1 cellular context compared by ENCODE assay signal in the genomic region with DNA sequence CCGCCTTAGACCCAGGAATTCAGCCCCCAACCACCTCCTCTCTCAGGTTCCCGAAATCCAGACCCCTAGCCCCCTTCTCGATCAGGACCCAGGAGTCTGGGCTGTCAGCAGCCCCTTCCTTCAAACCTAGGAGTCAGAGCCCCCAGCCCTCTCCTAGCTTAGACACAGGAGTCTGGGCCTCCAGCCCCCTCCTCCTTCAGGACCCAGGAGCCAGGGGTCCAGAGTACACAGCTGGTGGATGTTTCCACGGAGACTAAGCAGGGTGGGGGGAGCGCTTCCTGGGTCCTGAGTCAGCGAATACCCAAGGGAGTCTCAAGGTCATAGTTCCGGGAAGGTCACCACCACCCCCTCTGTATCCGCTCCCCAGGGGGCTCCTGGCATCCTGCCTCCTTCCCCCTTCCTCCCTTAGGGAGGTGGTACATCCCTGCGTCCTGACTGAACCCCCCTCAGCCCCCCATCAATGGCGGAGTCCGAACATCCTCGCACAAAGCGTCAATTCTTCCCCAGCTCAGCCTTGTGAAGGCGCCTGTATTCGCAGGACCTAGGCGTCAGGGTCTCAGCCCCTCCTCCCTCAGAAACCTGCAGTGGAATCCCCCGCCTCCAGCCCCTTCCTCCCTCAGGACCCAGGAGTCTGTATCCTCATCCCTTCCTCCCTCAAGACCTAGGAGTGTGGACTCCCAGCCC.
TF ChIP-seq lines count a peak whose summit lies in the region.

No MANE protein-coding gene starts in this region.

TF ChIP-seq in GM23338, 12 proteins besides CTCF, POLR2A, EP300 and RAD21:
- TF ChIP-seq, protein P1, sequence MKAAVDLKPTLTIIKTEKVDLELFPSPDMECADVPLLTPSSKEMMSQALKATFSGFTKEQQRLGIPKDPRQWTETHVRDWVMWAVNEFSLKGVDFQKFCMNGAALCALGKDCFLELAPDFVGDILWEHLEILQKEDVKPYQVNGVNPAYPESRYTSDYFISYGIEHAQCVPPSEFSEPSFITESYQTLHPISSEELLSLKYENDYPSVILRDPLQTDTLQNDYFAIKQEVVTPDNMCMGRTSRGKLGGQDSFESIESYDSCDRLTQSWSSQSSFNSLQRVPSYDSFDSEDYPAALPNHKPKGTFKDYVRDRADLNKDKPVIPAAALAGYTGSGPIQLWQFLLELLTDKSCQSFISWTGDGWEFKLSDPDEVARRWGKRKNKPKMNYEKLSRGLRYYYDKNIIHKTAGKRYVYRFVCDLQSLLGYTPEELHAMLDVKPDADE (IDR thresholded peaks at IDR 0.05) = no peak
- no peak for TF ChIP-seq ZNF114 (CRISPR knock-in tag; IDR thresholded peaks at IDR 0.05)
- no peak for TF ChIP-seq ZNF331 (CRISPR knock-in tag; IDR thresholded peaks at IDR 0.05; ENCODE audit: low read depth)
